10 cellular contexts compared by ENCODE assay signal in the genomic region with DNA sequence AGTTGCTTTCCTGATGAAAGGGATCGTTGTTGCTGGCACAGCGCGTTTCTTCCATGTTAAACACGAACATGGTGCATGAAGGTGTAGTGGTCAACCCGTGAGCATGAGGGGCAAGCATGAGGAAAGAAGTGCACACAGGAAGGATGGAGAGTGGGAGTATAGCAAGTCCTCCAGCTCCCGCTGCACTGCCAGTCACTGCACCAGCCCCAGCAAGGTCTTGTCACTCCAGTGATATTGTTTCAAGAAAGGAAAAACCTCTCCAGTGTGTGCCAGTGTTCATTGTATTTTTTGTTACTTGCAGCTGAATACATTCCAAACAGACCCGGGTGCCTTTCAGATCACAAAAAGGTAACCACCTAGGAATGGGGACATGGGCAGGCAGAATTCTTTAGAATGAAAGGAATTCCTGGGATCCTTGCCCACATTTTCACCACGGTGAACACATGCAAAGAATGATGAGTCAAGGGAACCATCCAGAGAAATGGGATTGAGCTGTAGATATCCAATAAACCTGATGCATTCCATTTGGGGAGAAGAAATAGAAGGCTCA.
DNase-seq lines count a peak whose midpoint lies in the region; ATAC-seq, FAIRE-seq and TF ChIP-seq lines count a peak whose summit lies in the region.
"Had no signal": no experiment of that assay in that cellular context is flagged by ENCODE, and none has a peak within 500 bp of the region (broad histone marks: within the 10 kb centered on the region; RNA-seq: fewer than 3 reads in every experiment).

No MANE protein-coding gene starts in this region.

- no peak overlapping the region for H2BK120ac ChIP-seq in H1 (replicated peaks; ENCODE audit: low read depth, low read length)

- H3K56ac ChIP-seq in H1 (replicated peaks; ENCODE audit: insufficient read length, low read depth, low read length), result no peak overlapping the region

- H3K4me3 Mint-ChIP-seq in neural progenitor cell, result no peak overlapping the region
- H3K4me3 Mint-ChIP-seq in CD4-positive, alpha-beta T cell, result no peak overlapping the region

- no peak overlapping the region for H4K91ac ChIP-seq in H1 (replicated peaks; ENCODE audit: insufficient read length, low read length)

- peak overlapping the region; percentile 7 for H3K4me3 ChIP-seq in PC-3 (ENCODE audit: low read length)
- H3K4me3 ChIP-seq in H1 (ENCODE audit: extremely low read depth in 1 of 4, insufficient read depth in 2 of 4, low read depth in 3 of 4, low read length in 4 of 4), result 0 out of 8 replicates have a peak overlapping the region, but pooled peaks of 1 of the 4 experiments have one; percentile 33
- no peak overlapping the region for H3K4me3 ChIP-seq in neural progenitor cell
- H3K4me3 ChIP-seq: adrenal gland had no signal

- peak overlapping the region; percentile 92; the same call in 1 of the 2 replicates for H2BK15ac ChIP-seq in H1 (ENCODE audit: low read length)

- H3K4me1 ChIP-seq in PC-3 (ENCODE audit: insufficient read depth, low read length) (peaks cover 59% of the 10 kb centered on the region), H1 (replicated peaks in 1 of 4; ENCODE audit: control insufficient read depth in 3 of 4, insufficient read depth in 4 of 4, low read length in 3 of 4) (peaks cover 19 to 30% (median 25%) of the 10 kb centered on the region in 4 experiments), neural progenitor cell (peaks cover 46% of the 10 kb centered on the region)

- H2BK5ac ChIP-seq in H1 (ENCODE audit: low read depth, low read length), result peak overlapping the region; percentile 77

- TF ChIP-seq RAD21 in H1 (IDR thresholded peaks at IDR 0.05 in 1 of 2, conservative IDR thresholded peaks at IDR 0.05 in 1 of 2; ENCODE audit: low read depth in 2 of 2, low read length in 2 of 2), result no peak

- H3K79me1 ChIP-seq in H1 (ENCODE audit: low read depth, low read length), result peaks cover 5% of the 10 kb centered on the region

- no peak for FAIRE-seq in H1 (lab: Jason Lieb, UNC)

- H3K27ac ChIP-seq in PC-3 (ENCODE audit: low read length) (peak overlapping the region; percentile 74), H1 (ENCODE audit: low read depth, low read length) (no peak overlapping the region; the same call in 1 of the 2 replicates), neural progenitor cell (no peak overlapping the region)
- no peak overlapping the region for H3K27ac ChIP-seq in CD4-positive, alpha-beta T cell (ENCODE audit: low read depth, low read length)

- no peak for TF ChIP-seq POLR2A in H1 (IDR thresholded peaks at IDR 0.05; ENCODE audit: control extremely low read depth in 1 of 2, low read depth in 2 of 2, low read length in 2 of 2)

- no peak for TF ChIP-seq EP300 in H1 (IDR thresholded peaks at IDR 0.05; ENCODE audit: borderline replicate concordance in 1 of 2, low read depth in 2 of 2, low read length in 2 of 2)

- 0 out of 2 replicates have a peak overlapping the region, but pooled peaks have one; percentile 30 for H3K9ac ChIP-seq in PC-3 (ENCODE audit: low read length)
- no peak overlapping the region for H3K9ac ChIP-seq in H1 (replicated peaks in 1 of 4; ENCODE audit: extremely low read depth in 1 of 4, low read depth in 3 of 4, low read length in 3 of 4)
- H3K9ac ChIP-seq in neural progenitor cell, result no peak overlapping the region

- no peak overlapping the region for H3K14ac ChIP-seq in H1 (ENCODE audit: insufficient read length)

- H3K27ac Mint-ChIP-seq in neural progenitor cell, result no peak overlapping the region
- H3K27ac Mint-ChIP-seq in CD4-positive, alpha-beta T cell, result no peak overlapping the region

- intact Hi-C loops in PC-3 (cut with micrococcal nuclease), result loop anchor here (1.0 to 10.0 kb wide), 5 partner anchors 44 to 202 kb away; no protein-coding TSS in a partner anchor
- intact Hi-C loops in CD4-positive, alpha-beta T cell (cut with DNase I, micrococcal nuclease), result no loop called here

- H3K79me2 ChIP-seq in PC-3 (ENCODE audit: low read length), result peaks cover 14% of the 10 kb centered on the region; the same call in 1 of the 2 replicates
- H3K79me2 ChIP-seq in H1 (ENCODE audit: control insufficient read depth in 1 of 2, insufficient read depth in 2 of 2, low read length in 2 of 2), result no peaks in the 10 kb centered on the region
- no peaks in the 10 kb centered on the region for H3K79me2 ChIP-seq in neural progenitor cell (ENCODE audit: low read depth)

- H3K27me3 ChIP-seq in PC-3 (ENCODE audit: low read length), result no peaks in the 10 kb centered on the region
- H3K27me3 ChIP-seq in H1 (replicated peaks in 1 of 4; ENCODE audit: control insufficient read depth in 3 of 4, extremely low read depth in 1 of 4, insufficient read depth in 3 of 4, low read length in 3 of 4), result no peaks in the 10 kb centered on the region
- no peaks in the 10 kb centered on the region for H3K27me3 ChIP-seq in neural progenitor cell
- H3K27me3 ChIP-seq in CD4-positive, alpha-beta T cell (ENCODE audit: control insufficient read depth, insufficient read depth, low read length), result no peaks in the 10 kb centered on the region
- H3K27me3 ChIP-seq: adrenal gland had no signal

- no peaks in the 10 kb centered on the region for H4K20me1 ChIP-seq in PC-3 (ENCODE audit: low read length)
- no peaks in the 10 kb centered on the region for H4K20me1 ChIP-seq in H1 (replicated peaks in 1 of 2; ENCODE audit: control insufficient read depth in 1 of 2, insufficient read depth in 2 of 2, low read length in 2 of 2)
- H4K20me1 ChIP-seq in neural progenitor cell (ENCODE audit: low read depth), result no peaks in the 10 kb centered on the region

- DNase-seq in EL, result peak; percentile 96
- peak; percentile 94 for DNase-seq in PC-3
- peak in 1 of 2 experiments; percentile 46 for DNase-seq in H1 (ENCODE audit: low read depth in 1 of 2, low spot score in 2 of 2)
- peak; percentile 27 for DNase-seq in neural progenitor cell (ENCODE audit: low spot score)
- DNase-seq in globus pallidus (ENCODE audit: low spot score), result no peak
- DNase-seq in UCSD-AML1 (lab: John Stamatoyannopoulos, UW; ENCODE audit: unreplicated experiment), result no peak
- no peak for DNase-seq in CD4-positive, alpha-beta T cell

- ATAC-seq in PC-3 (peak; percentile 71), HG03175 (IDR thresholded peaks at IDR 0.05; ENCODE audit: unreplicated experiment) (no peak)
- no peak for ATAC-seq in CD4-positive, alpha-beta T cell (ENCODE audit: poor library complexity)
- ATAC-seq: activated CD4-positive, CD25-positive, alpha-beta regulatory T cell treated with anti-CD3 and anti-CD28 coated beads, Interleukin-2, amount 50 U/mL, for 24 hours had no signal

- BruUV-seq in PC-3 (replicated peaks; lab: Mats Ljungman, UMichigan), result no TSS peak

- H3K18ac ChIP-seq in H1 (ENCODE audit: extremely low read depth, low read length), result no peak overlapping the region

- no peak overlapping the region for H3K4ac ChIP-seq in H1 (replicated peaks; ENCODE audit: insufficient read length, low read depth, low read length)

- no peak for TF ChIP-seq CTCF in PC-3 (conservative IDR thresholded peaks at IDR 0.05; ENCODE audit: low read depth, low read length)
- no peak for TF ChIP-seq CTCF in H1 (IDR thresholded peaks at IDR 0.05; ENCODE audit: control extremely low read depth in 1 of 3, insufficient read depth in 1 of 3, low read depth in 1 of 3, low read length in 3 of 3)
- TF ChIP-seq CTCF in neural progenitor cell (IDR thresholded peaks at IDR 0.05), result no peak
- no peak for TF ChIP-seq CTCF in CD4-positive, alpha-beta T cell (IDR thresholded peaks at IDR 0.05)

- H3F3A ChIP-seq in PC-3 (ENCODE audit: low read length, unreplicated experiment), result peaks cover 4% of the 10 kb centered on the region
- H3F3A ChIP-seq in neural progenitor cell (ENCODE audit: low read depth), result peaks cover 26% of the 10 kb centered on the region

- H2BK20ac ChIP-seq in H1 (ENCODE audit: low read length), result peak overlapping the region; percentile 62; the same call in 1 of the 2 replicates

- H2AK5ac ChIP-seq in H1 (ENCODE audit: low read depth, low read length), result peak overlapping the region; percentile 100

- H2BK12ac ChIP-seq in H1 (ENCODE audit: low read depth, low read length), result peak overlapping the region; percentile 94

- WGBS in H1 (ENCODE audit: extremely low coverage in 1 of 2, insufficient coverage in 1 of 2, insufficient read length in 1 of 2, insufficient replicate concordance in 2 of 2, low coverage in 1 of 2, low lambda C conversion rate in 2 of 2, missing lambda C conversion rate in 1 of 2), 2 experiments, result 76% methylated on average over 8 of the region's 8 CpGs; no CpG with 5 or more reads in 1 of the 2 experiments

- H4K5ac ChIP-seq in H1 (ENCODE audit: insufficient read length, low read depth, low read length), result no peak overlapping the region

- no peaks in the 10 kb centered on the region; the same call in 1 of the 2 replicates for H3K23me2 ChIP-seq in H1 (ENCODE audit: low read depth, low read length)

- H3K9me3 ChIP-seq in PC-3 (ENCODE audit: low read length) (no peaks in the 10 kb centered on the region), H1 (ENCODE audit: insufficient read depth in 2 of 2, low read depth in 1 of 2, low read length in 1 of 2) (no peaks in the 10 kb centered on the region), neural progenitor cell (ENCODE audit: low read depth) (no peaks in the 10 kb centered on the region)
- H3K9me3 ChIP-seq in CD4-positive, alpha-beta T cell (ENCODE audit: control insufficient read depth, low read length), result no peaks in the 10 kb centered on the region
- H3K9me3 ChIP-seq: adrenal gland had no signal

- H4K8ac ChIP-seq in H1 (ENCODE audit: extremely low read depth, insufficient read depth, low read length), result no peak overlapping the region

- H3K4me2 ChIP-seq in PC-3 (ENCODE audit: low read length), result peak overlapping the region; percentile 51
- H3K4me2 ChIP-seq in H1 (ENCODE audit: insufficient read depth in 1 of 2, low read depth in 2 of 2, low read length in 2 of 2), result peak overlapping the region in 1 of 2 experiments; percentile 17; a peak in 1 of 4 replicates
- no peak overlapping the region for H3K4me2 ChIP-seq in neural progenitor cell

- H3K4me1 Mint-ChIP-seq in neural progenitor cell, result peaks cover 74% of the 10 kb centered on the region
- H3K4me1 Mint-ChIP-seq in CD4-positive, alpha-beta T cell (ENCODE audit: low read depth), result no peaks in the 10 kb centered on the region

- H3K23ac ChIP-seq in H1 (ENCODE audit: insufficient read length), result no peak overlapping the region

- H3K9me2 ChIP-seq in PC-3 (replicated peaks; ENCODE audit: low read length), result no peaks in the 10 kb centered on the region

- no peaks in the 10 kb centered on the region for H3K27me3 Mint-ChIP-seq in neural progenitor cell (ENCODE audit: insufficient read depth, low read depth)
- no peaks in the 10 kb centered on the region for H3K27me3 Mint-ChIP-seq in CD4-positive, alpha-beta T cell

- H3K36me3 ChIP-seq in PC-3 (ENCODE audit: low read depth, low read length), result no peaks in the 10 kb centered on the region
- no peaks in the 10 kb centered on the region for H3K36me3 ChIP-seq in H1 (ENCODE audit: control insufficient read depth in 2 of 4, insufficient read depth in 4 of 4, low read length in 3 of 4)
- H3K36me3 ChIP-seq in neural progenitor cell, result no peaks in the 10 kb centered on the region
- H3K36me3 ChIP-seq: adrenal gland had no signal

- H2AFZ ChIP-seq in PC-3 (ENCODE audit: low read length), result no peak overlapping the region
- no peak overlapping the region for H2AFZ ChIP-seq in H1 (ENCODE audit: low read length)
- H2AFZ ChIP-seq in neural progenitor cell (replicated peaks), result no peak overlapping the region

- H3K36me3 Mint-ChIP-seq in neural progenitor cell, result no peaks in the 10 kb centered on the region
- H3K36me3 Mint-ChIP-seq in CD4-positive, alpha-beta T cell (ENCODE audit: low read depth), result no peaks in the 10 kb centered on the region

- POLR2A ChIA-PET in PC-3 (lab: Charles Lee; ENCODE audit: unreplicated experiment), result no interaction called here
- POLR2A ChIA-PET in H1 (lab: Charles Lee; ENCODE audit: partially characterized antibody), result interaction anchor here (1.0 kb wide), 1 partner anchor 10 kb away, joined by 3 read pairs; no protein-coding TSS in a partner anchor
- POLR2A ChIA-PET in CD4-positive, alpha-beta T cell (lab: Charles Lee), result no interaction called here

- CTCF ChIA-PET in PC-3 (lab: Charles Lee) (interaction anchor here (1.3 kb wide), 1 partner anchor 215 kb away, joined by 3 read pairs; no protein-coding TSS in a partner anchor), H1 (lab: Charles Lee; ENCODE audit: partially characterized antibody) (interaction anchor here (1.9 kb wide), 1 partner anchor 86 kb away, joined by 4 read pairs; no protein-coding TSS in a partner anchor)
- CTCF ChIA-PET in CD4-positive, alpha-beta T cell (lab: Charles Lee), result no interaction called here

- no peaks in the 10 kb centered on the region for H3K9me3 Mint-ChIP-seq in neural progenitor cell
- no peaks in the 10 kb centered on the region for H3K9me3 Mint-ChIP-seq in CD4-positive, alpha-beta T cell

Comparison
In these comparisons a context has a peak if more than half of its experiments do, and no peak if none do; other contexts are left out.
1. DNase-seq: peak in EL (single experiment), PC-3 (single experiment) and neural progenitor cell (single experiment); none in globus pallidus (single experiment), UCSD-AML1 (single experiment) and CD4-positive, alpha-beta T cell (0 of 10).